In genomic region chr9:38047301-38048251, GRCh38 we compare ENCODE assay signal across 8 cellular contexts. TPM values are rescaled to one million over a fixed set of nuclear protein-coding genes. Genes with fewer than 3 reads are reported as not detected.
DNase-seq lines count a peak whose midpoint lies in the region; ATAC-seq and TF ChIP-seq lines count a peak whose summit lies in the region.

No MANE protein-coding gene starts in this region.

- TF ChIP-seq CTCF in HFF-Myc (IDR thresholded peaks at IDR 0.05; ENCODE audit: low read depth, low read length, missing control alignments) (no peak), foreskin keratinocyte (conservative IDR thresholded peaks at IDR 0.05) (no peak), neural crest cell (conservative IDR thresholded peaks at IDR 0.05) (no peak)

- no peaks in the 10 kb centered on the region for H3K27me3 ChIP-seq in foreskin keratinocyte

- peaks cover 46% of the 10 kb centered on the region for H3K4me1 ChIP-seq in foreskin keratinocyte

- H3K9me3 ChIP-seq in T-helper 17 cell (ENCODE audit: control insufficient read depth, low read length, poor library complexity, severe bottlenecking), result no peaks in the 10 kb centered on the region

- peak overlapping the region; percentile 26 for H3K4me3 ChIP-seq in HFF-Myc (replicated peaks; ENCODE audit: low read depth, low read length)

- ATAC-seq in T-helper 17 cell (no peak), foreskin keratinocyte (peak; percentile 77)

- DNase-seq in AG08396 (ENCODE audit: low spot score) (peak; percentile 85), HFF-Myc (ENCODE audit: extremely low read depth, low read depth) (peak; percentile 79), T-helper 17 cell (no peak), foreskin keratinocyte (peak; percentile 74 to 84), neural crest cell (ENCODE audit: low read depth, low spot score) (peak; percentile 12), NCI-H1105 (lab: John Stamatoyannopoulos, UW) (no peak), NCI-H82 (lab: John Stamatoyannopoulos, UW) (no peak)
- no peak for DNase-seq in stimulated activated CD4-positive, alpha-beta T cell treated with anti-CD3 and anti-CD28 coated beads, Interleukin-4, amount 100 ng/mL, for 4 hours

- H3K4me3 Mint-ChIP-seq in T-helper 17 cell (no peak overlapping the region), neural crest cell (peak overlapping the region; percentile 61)

- peaks cover 9% of the 10 kb centered on the region for H3K4me1 Mint-ChIP-seq in T-helper 17 cell
- peaks cover 55% of the 10 kb centered on the region for H3K4me1 Mint-ChIP-seq in neural crest cell

- H3K9me3 Mint-ChIP-seq in neural crest cell, result no peaks in the 10 kb centered on the region

- peak overlapping the region; percentile 27 for H3K27ac Mint-ChIP-seq in T-helper 17 cell
- peak overlapping the region; percentile 99 for H3K27ac Mint-ChIP-seq in neural crest cell (ENCODE audit: unreplicated experiment)

- peaks cover under 1% of the 10 kb centered on the region for H3K27me3 Mint-ChIP-seq in T-helper 17 cell
- H3K27me3 Mint-ChIP-seq in neural crest cell (ENCODE audit: low read depth), result no peaks in the 10 kb centered on the region

- no peak overlapping the region for H3K27ac ChIP-seq in foreskin keratinocyte

- H3K36me3 Mint-ChIP-seq in T-helper 17 cell (ENCODE audit: low read depth) (peaks cover 3% of the 10 kb centered on the region), neural crest cell (ENCODE audit: low read depth) (no peaks in the 10 kb centered on the region)

RNA-seq across cellular contexts. Expression of gene SHB, which starts 21.5 kb away (rescaled TPM):
- total RNA-seq in T-helper 17 cell (1 to 10 TPM in 1 of 2 donors, under 1 TPM in 1; 0.65 to 1.5 TPM), foreskin keratinocyte (17.0 and 19.0 TPM in 2 replicates), neural crest cell (4.6 and 4.8 TPM in 2 replicates)
- 15.8 and 17.8 TPM in 2 replicates for polyA plus RNA-seq in foreskin keratinocyte

Comparison
In these comparisons a context has a peak if more than half of its experiments do, and no peak if none do; other contexts are left out.
1. DNase-seq: peak in AG08396 (single experiment), HFF-Myc (single experiment), foreskin keratinocyte (2 of 2) and neural crest cell (single experiment); none in T-helper 17 cell (0 of 3), NCI-H1105 (single experiment), NCI-H82 (single experiment) and stimulated activated CD4-positive, alpha-beta T cell treated with anti-CD3 and anti-CD28 coated beads, Interleukin-4, amount 100 ng/mL, for 4 hours (0 of 2).